1 cellular context compared by ENCODE assay signal in the genomic region with DNA sequence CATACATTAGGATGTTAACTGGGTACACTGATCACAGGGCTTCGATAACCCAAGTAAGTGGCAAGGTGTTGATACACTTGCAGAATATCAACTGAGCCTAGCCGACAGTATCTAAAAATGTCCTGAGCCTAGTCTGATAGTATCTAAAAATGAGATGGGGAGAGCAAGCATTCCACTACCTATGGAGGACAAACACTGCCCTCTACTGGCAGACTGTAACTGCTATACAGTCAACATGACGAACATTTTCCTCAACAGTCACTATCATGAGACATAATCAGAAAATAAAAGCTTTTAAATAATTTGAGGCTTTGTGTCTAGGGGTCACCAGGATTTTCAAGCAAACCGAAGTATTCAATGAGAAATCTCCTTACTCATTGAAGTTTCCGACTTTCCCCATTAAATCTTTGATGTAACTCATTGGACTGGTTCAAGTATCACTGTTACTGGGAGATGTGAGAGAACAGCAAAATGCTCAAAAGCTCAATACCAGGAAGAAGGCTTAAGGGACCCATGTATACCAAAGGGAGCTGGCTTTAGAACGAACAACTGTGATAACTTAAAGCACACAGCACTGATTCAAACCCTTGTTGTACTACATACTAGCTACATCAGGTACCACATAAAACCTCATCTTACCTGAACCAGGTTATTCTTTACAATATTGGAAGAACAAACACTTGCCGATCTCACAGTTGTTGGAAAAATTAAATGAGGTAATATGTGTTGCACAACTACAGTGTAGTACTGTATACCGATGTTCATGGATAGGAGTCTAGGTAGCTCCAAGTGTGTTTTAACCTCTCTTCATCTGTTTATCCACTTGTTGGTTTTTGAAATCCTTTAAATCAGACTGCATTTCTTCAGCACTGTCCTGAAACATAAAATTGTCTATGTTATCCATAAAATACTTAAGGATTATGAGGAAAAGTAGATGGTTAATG.
TF ChIP-seq lines count a peak whose summit lies in the region.

No MANE protein-coding gene starts in this region.

TF ChIP-seq in K562, 482 proteins besides CTCF, POLR2A, EP300 and RAD21 (continued from another document):
- TF ChIP-seq ZNF347 (CRISPR knock-in tag; IDR thresholded peaks at IDR 0.05; ENCODE audit: low read depth) (no peak), BRCA1 (IDR thresholded peaks at IDR 0.05) (no peak), BRCA1 (CRISPR knock-in tag; IDR thresholded peaks at IDR 0.05) (no peak), CREBBP (IDR thresholded peaks at IDR 0.05; ENCODE audit: low read depth, low read length) (no peak), ZKSCAN1 (IDR thresholded peaks at IDR 0.05; ENCODE audit: low read depth, low read length) (no peak), MTF1 (CRISPR knock-in tag; IDR thresholded peaks at IDR 0.05; ENCODE audit: borderline replicate concordance) (no peak), ZNF76 (CRISPR knock-in tag; IDR thresholded peaks at IDR 0.05; ENCODE audit: borderline replicate concordance) (no peak), ZNF224 (CRISPR knock-in tag; IDR thresholded peaks at IDR 0.05) (no peak), SAFB (IDR thresholded peaks at IDR 0.05; ENCODE audit: borderline replicate concordance, low read depth, low read length) (no peak), IRF2 (CRISPR knock-in tag; IDR thresholded peaks at IDR 0.05) (no peak), KLF10 (CRISPR knock-in tag; IDR thresholded peaks at IDR 0.05) (no peak), ATF1 (CRISPR knock-in tag; IDR thresholded peaks at IDR 0.05) (no peak), ATF1 (tag; IDR thresholded peaks at IDR 0.05) (0 out of 2 replicates have a peak, but pooled peaks have one; percentile 34), GATAD2A (IDR thresholded peaks at IDR 0.05) (no peak), RBM34 (IDR thresholded peaks at IDR 0.05; ENCODE audit: borderline replicate concordance, insufficient read depth, low read length) (no peak), ZNF764 (CRISPR knock-in tag; IDR thresholded peaks at IDR 0.05; ENCODE audit: low read depth) (no peak), SRSF1 (IDR thresholded peaks at IDR 0.05; ENCODE audit: low read depth, low read length) (no peak), KLF16 (IDR thresholded peaks at IDR 0.05) (peak; percentile 44; the same call in 1 of the 2 replicates), CBX3 (IDR thresholded peaks at IDR 0.05; ENCODE audit: borderline replicate concordance in 1 of 2, low read length in 2 of 2) (0 out of 3 replicates have a peak, but pooled peaks of 1 of the 2 experiments have one; percentile 30), ZSCAN32 (CRISPR knock-in tag; IDR thresholded peaks at IDR 0.05) (no peak), SLC30A9 (CRISPR knock-in tag; IDR thresholded peaks at IDR 0.05) (no peak), ZNF77 (CRISPR knock-in tag; IDR thresholded peaks at IDR 0.05) (no peak; the same call in 1 of the 2 replicates), THRAP3 (IDR thresholded peaks at IDR 0.05; ENCODE audit: borderline replicate concordance) (no peak)
- TF ChIP-seq, protein P1, sequence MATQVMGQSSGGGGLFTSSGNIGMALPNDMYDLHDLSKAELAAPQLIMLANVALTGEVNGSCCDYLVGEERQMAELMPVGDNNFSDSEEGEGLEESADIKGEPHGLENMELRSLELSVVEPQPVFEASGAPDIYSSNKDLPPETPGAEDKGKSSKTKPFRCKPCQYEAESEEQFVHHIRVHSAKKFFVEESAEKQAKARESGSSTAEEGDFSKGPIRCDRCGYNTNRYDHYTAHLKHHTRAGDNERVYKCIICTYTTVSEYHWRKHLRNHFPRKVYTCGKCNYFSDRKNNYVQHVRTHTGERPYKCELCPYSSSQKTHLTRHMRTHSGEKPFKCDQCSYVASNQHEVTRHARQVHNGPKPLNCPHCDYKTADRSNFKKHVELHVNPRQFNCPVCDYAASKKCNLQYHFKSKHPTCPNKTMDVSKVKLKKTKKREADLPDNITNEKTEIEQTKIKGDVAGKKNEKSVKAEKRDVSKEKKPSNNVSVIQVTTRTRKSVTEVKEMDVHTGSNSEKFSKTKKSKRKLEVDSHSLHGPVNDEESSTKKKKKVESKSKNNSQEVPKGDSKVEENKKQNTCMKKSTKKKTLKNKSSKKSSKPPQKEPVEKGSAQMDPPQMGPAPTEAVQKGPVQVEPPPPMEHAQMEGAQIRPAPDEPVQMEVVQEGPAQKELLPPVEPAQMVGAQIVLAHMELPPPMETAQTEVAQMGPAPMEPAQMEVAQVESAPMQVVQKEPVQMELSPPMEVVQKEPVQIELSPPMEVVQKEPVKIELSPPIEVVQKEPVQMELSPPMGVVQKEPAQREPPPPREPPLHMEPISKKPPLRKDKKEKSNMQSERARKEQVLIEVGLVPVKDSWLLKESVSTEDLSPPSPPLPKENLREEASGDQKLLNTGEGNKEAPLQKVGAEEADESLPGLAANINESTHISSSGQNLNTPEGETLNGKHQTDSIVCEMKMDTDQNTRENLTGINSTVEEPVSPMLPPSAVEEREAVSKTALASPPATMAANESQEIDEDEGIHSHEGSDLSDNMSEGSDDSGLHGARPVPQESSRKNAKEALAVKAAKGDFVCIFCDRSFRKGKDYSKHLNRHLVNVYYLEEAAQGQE (CRISPR knock-in tag; IDR thresholded peaks at IDR 0.05; ENCODE audit: low read depth): peak; percentile 26; the same call in 1 of the 2 replicates
- TF ChIP-seq, protein P2, sequence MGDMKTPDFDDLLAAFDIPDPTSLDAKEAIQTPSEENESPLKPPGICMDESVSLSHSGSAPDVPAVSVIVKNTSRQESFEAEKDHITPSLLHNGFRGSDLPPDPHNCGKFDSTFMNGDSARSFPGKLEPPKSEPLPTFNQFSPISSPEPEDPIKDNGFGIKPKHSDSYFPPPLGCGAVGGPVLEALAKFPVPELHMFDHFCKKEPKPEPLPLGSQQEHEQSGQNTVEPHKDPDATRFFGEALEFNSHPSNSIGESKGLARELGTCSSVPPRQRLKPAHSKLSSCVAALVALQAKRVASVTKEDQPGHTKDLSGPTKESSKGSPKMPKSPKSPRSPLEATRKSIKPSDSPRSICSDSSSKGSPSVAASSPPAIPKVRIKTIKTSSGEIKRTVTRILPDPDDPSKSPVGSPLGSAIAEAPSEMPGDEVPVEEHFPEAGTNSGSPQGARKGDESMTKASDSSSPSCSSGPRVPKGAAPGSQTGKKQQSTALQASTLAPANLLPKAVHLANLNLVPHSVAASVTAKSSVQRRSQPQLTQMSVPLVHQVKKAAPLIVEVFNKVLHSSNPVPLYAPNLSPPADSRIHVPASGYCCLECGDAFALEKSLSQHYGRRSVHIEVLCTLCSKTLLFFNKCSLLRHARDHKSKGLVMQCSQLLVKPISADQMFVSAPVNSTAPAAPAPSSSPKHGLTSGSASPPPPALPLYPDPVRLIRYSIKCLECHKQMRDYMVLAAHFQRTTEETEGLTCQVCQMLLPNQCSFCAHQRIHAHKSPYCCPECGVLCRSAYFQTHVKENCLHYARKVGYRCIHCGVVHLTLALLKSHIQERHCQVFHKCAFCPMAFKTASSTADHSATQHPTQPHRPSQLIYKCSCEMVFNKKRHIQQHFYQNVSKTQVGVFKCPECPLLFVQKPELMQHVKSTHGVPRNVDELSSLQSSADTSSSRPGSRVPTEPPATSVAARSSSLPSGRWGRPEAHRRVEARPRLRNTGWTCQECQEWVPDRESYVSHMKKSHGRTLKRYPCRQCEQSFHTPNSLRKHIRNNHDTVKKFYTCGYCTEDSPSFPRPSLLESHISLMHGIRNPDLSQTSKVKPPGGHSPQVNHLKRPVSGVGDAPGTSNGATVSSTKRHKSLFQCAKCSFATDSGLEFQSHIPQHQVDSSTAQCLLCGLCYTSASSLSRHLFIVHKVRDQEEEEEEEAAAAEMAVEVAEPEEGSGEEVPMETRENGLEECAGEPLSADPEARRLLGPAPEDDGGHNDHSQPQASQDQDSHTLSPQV (IDR thresholded peaks at IDR 0.05): peak; percentile 53; the same call in 1 of the 2 replicates
- TF ChIP-seq, protein P3, sequence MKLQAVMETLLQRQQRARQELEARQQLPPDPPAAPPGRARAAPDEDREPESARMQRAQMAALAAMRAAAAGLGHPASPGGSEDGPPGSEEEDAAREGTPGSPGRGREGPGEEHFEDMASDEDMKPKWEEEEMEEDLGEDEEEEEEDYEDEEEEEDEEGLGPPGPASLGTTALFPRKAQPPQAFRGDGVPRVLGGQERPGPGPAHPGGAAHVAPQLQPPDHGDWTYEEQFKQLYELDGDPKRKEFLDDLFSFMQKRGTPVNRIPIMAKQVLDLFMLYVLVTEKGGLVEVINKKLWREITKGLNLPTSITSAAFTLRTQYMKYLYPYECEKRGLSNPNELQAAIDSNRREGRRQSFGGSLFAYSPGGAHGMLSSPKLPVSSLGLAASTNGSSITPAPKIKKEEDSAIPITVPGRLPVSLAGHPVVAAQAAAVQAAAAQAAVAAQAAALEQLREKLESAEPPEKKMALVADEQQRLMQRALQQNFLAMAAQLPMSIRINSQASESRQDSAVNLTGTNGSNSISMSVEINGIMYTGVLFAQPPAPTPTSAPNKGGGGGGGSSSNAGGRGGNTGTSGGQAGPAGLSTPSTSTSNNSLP (IDR thresholded peaks at IDR 0.05; ENCODE audit: borderline replicate concordance, low read depth, low read length): 0 out of 2 replicates have a peak, but pooled peaks have one; percentile 29
- TF ChIP-seq, protein P4, sequence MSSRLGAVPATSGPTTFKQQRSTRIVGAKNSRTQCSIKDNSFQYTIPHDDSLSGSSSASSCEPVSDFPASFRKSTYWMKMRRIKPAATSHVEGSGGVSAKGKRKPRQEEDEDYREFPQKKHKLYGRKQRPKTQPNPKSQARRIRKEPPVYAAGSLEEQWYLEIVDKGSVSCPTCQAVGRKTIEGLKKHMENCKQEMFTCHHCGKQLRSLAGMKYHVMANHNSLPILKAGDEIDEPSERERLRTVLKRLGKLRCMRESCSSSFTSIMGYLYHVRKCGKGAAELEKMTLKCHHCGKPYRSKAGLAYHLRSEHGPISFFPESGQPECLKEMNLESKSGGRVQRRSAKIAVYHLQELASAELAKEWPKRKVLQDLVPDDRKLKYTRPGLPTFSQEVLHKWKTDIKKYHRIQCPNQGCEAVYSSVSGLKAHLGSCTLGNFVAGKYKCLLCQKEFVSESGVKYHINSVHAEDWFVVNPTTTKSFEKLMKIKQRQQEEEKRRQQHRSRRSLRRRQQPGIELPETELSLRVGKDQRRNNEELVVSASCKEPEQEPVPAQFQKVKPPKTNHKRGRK (tag; IDR thresholded peaks at IDR 0.05): no peak
- TF ChIP-seq, protein P5, sequence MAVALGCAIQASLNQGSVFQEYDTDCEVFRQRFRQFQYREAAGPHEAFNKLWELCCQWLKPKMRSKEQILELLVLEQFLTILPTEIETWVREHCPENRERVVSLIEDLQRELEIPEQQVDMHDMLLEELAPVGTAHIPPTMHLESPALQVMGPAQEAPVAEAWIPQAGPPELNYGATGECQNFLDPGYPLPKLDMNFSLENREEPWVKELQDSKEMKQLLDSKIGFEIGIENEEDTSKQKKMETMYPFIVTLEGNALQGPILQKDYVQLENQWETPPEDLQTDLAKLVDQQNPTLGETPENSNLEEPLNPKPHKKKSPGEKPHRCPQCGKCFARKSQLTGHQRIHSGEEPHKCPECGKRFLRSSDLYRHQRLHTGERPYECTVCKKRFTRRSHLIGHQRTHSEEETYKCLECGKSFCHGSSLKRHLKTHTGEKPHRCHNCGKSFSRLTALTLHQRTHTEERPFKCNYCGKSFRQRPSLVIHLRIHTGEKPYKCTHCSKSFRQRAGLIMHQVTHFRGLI (CRISPR knock-in tag; IDR thresholded peaks at IDR 0.05): 0 out of 2 replicates have a peak, but pooled peaks have one; percentile 18
